ENCODE assay signal across 16 cellular contexts in the genomic region with DNA sequence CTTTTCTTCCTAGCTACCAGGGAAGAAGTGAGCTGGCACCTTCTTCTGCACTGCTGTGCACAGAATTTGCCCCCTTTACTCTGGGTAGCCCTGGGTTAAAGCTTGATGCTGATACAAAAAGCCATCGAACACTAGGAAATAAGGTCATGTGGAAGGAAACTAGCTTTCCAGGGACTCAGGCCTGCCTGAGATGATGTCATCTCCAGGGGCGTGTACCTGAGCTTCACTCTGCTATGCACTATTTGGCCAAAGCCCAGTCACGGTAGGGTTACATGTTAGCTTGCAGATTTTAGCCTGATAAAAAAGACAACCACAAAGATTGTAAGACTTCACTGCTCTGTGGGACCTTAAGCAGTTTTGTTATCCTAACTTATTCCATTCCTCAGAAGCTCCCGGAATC. TPM values are rescaled to one million over a fixed set of nuclear protein-coding genes. Genes with fewer than 3 reads are reported as not detected.
DNase-seq lines count a peak whose midpoint lies in the region; TF ChIP-seq lines count a peak whose summit lies in the region.
"Had no signal": no experiment of that assay in that cellular context is flagged by ENCODE, and none has a peak within 500 bp of the region (broad histone marks: within the 10 kb centered on the region; RNA-seq: fewer than 3 reads in every experiment).

No MANE protein-coding gene starts in this region.

- H3K9me3 Mint-ChIP-seq in neural progenitor cell (no peaks in the 10 kb centered on the region), endodermal cell (no peaks in the 10 kb centered on the region)

- DNase-seq in DMS 273 (lab: John Stamatoyannopoulos, UW; ENCODE audit: unreplicated experiment): peak; percentile 13
- DNase-seq in DMS 273 treated with DMSO at 0.1 percent for 48 hours (lab: John Stamatoyannopoulos, UW): no peak
- peak; percentile 22 to 39 for DNase-seq in dermis microvascular lymphatic vessel endothelial cell (ENCODE audit: low read depth in 2 of 2)
- peak; percentile 60 for DNase-seq in mucosa of gallbladder (ENCODE audit: low spot score)
- no peak for DNase-seq in NCI-H526 (lab: John Stamatoyannopoulos, UW)
- DNase-seq in neural progenitor cell (ENCODE audit: low spot score): no peak
- DNase-seq in endodermal cell: no peak
- DNase-seq: central memory CD4-positive, alpha-beta T cell; MV-4-11; NCI-H510A; SIG-M5; sigmoid colon; testis had no signal

- no peaks in the 10 kb centered on the region for H4K20me1 ChIP-seq in Loucy (ENCODE audit: insufficient read depth, low read length, poor library complexity, severe bottlenecking)
- H4K20me1 ChIP-seq in neural progenitor cell (ENCODE audit: low read depth): no peaks in the 10 kb centered on the region

- no peak overlapping the region for H3K27ac Mint-ChIP-seq in neural progenitor cell
- H3K27ac Mint-ChIP-seq in endodermal cell: no peak overlapping the region

- WGBS in endodermal cell (ENCODE audit: insufficient coverage in 1 of 2, insufficient read length in 1 of 2), 2 experiments: 85 to 91% methylated on average over 4 of the region's 4 CpGs

- H3K4me3 ChIP-seq in Loucy (ENCODE audit: low read length, poor library complexity, severe bottlenecking) (no peak overlapping the region), neural progenitor cell (no peak overlapping the region), endodermal cell (ENCODE audit: low read length) (no peak overlapping the region)
- H3K4me3 ChIP-seq: sigmoid colon, testis had no signal

- H3K4me1 ChIP-seq in Loucy (ENCODE audit: insufficient read depth, low read length, poor library complexity, severe bottlenecking): peaks cover 47% of the 10 kb centered on the region
- peaks cover 3% of the 10 kb centered on the region for H3K4me1 ChIP-seq in neural progenitor cell
- no peaks in the 10 kb centered on the region for H3K4me1 ChIP-seq in endodermal cell (ENCODE audit: control insufficient read depth, insufficient read depth, low read length)
- H3K4me1 ChIP-seq: sigmoid colon, testis had no signal

- H3K36me3 Mint-ChIP-seq in neural progenitor cell (no peaks in the 10 kb centered on the region), endodermal cell (ENCODE audit: low read depth) (no peaks in the 10 kb centered on the region)

- H3K79me2 ChIP-seq in Loucy (ENCODE audit: insufficient read depth, low read length) (no peaks in the 10 kb centered on the region), neural progenitor cell (ENCODE audit: low read depth) (no peaks in the 10 kb centered on the region)

- no peak overlapping the region for H3K9ac ChIP-seq in Loucy (ENCODE audit: low read depth, low read length, poor library complexity, severe bottlenecking)
- no peak overlapping the region for H3K9ac ChIP-seq in neural progenitor cell
- no peak overlapping the region for H3K9ac ChIP-seq in endodermal cell (ENCODE audit: extremely low read depth, low read length, poor library complexity, severe bottlenecking)

- H3K27ac ChIP-seq in neural progenitor cell: no peak overlapping the region
- no peak overlapping the region for H3K27ac ChIP-seq in endodermal cell (ENCODE audit: low read depth, low read length)
- H3K27ac ChIP-seq: 22Rv1, sigmoid colon, testis had no signal

- H3K27me3 Mint-ChIP-seq in neural progenitor cell (ENCODE audit: insufficient read depth, low read depth): peaks cover 6% of the 10 kb centered on the region
- H3K27me3 Mint-ChIP-seq in endodermal cell (ENCODE audit: insufficient read depth): peaks cover 72% of the 10 kb centered on the region

- H3K4me3 Mint-ChIP-seq in neural progenitor cell (no peak overlapping the region), endodermal cell (no peak overlapping the region)

- H3K9me2 ChIP-seq in Loucy (replicated peaks; ENCODE audit: low read depth, low read length): no peaks in the 10 kb centered on the region

- H3K36me3 ChIP-seq in Loucy (ENCODE audit: insufficient read depth, low read length) (no peaks in the 10 kb centered on the region), neural progenitor cell (no peaks in the 10 kb centered on the region), endodermal cell (ENCODE audit: control insufficient read depth, insufficient read depth, low read length) (no peaks in the 10 kb centered on the region)
- H3K36me3 ChIP-seq: sigmoid colon had no signal

- no peaks in the 10 kb centered on the region for H3F3A ChIP-seq in Loucy (ENCODE audit: low read depth)
- no peaks in the 10 kb centered on the region for H3F3A ChIP-seq in neural progenitor cell (ENCODE audit: low read depth)

- TF ChIP-seq CTCF in Loucy (conservative IDR thresholded peaks at IDR 0.05; ENCODE audit: low read length) (no peak), neural progenitor cell (IDR thresholded peaks at IDR 0.05) (no peak), endodermal cell (conservative IDR thresholded peaks at IDR 0.05) (no peak)

- peak overlapping the region; percentile 38; the same call in 1 of the 2 replicates for H2AFZ ChIP-seq in Loucy (ENCODE audit: low read length)
- no peak overlapping the region for H2AFZ ChIP-seq in neural progenitor cell (replicated peaks)

- H3K4me1 Mint-ChIP-seq in neural progenitor cell (peaks cover 66% of the 10 kb centered on the region), endodermal cell (peaks cover 28% of the 10 kb centered on the region)

- H3K27me3 ChIP-seq in Loucy (ENCODE audit: insufficient read depth, low read length, poor library complexity, severe bottlenecking) (no peaks in the 10 kb centered on the region), neural progenitor cell (no peaks in the 10 kb centered on the region), endodermal cell (ENCODE audit: control insufficient read depth, insufficient read depth, low read length, poor library complexity, severe bottlenecking) (peaks cover 57% of the 10 kb centered on the region)
- H3K27me3 ChIP-seq: sigmoid colon, testis had no signal

- H3K9me3 ChIP-seq in Loucy (ENCODE audit: insufficient read depth, low read depth, low read length): no peaks in the 10 kb centered on the region
- H3K9me3 ChIP-seq in neural progenitor cell (ENCODE audit: low read depth): no peaks in the 10 kb centered on the region
- no peaks in the 10 kb centered on the region for H3K9me3 ChIP-seq in endodermal cell (ENCODE audit: control insufficient read depth, low read length)
- H3K9me3 ChIP-seq: sigmoid colon, testis had no signal

- H3K4me2 ChIP-seq in Loucy (ENCODE audit: low read depth, low read length, poor library complexity, severe bottlenecking) (peak overlapping the region; percentile 7), neural progenitor cell (no peak overlapping the region)

RNA-seq across cellular contexts. Expression of gene EDAR, which starts 20.4 kb away (rescaled TPM):
- under 0.01 TPM in 1 of 2 replicates, not detected in the other for total RNA-seq in dermis microvascular lymphatic vessel endothelial cell
- total RNA-seq in mucosa of gallbladder: 2.0 TPM
- total RNA-seq in neural progenitor cell (ENCODE audit: low replicate concordance): not detected in 2 replicates
- not detected for total RNA-seq in endodermal cell
- polyA plus RNA-seq in endodermal cell (2013, experiment 1 of 2): 0.32 TPM
- polyA plus RNA-seq in endodermal cell (2013, experiment 2 of 2): 0.62 TPM
- total RNA-seq: fibroblast of lung, sigmoid colon had no signal
- polyA plus RNA-seq: fibroblast of lung had no signal

Comparison
In these comparisons a context has a peak if more than half of its experiments do, and no peak if none do; other contexts are left out.
1. DNase-seq: peak in DMS 273 (single experiment), dermis microvascular lymphatic vessel endothelial cell (2 of 2) and mucosa of gallbladder (single experiment); none in DMS 273 treated with DMSO at 0.1 percent for 48 hours (single experiment), NCI-H526 (0 of 2), neural progenitor cell (single experiment) and endodermal cell (single experiment).